ENCODE assay signal across 8 cellular contexts in genomic region chr17:46771601-46772012, GRCh38. TPM values are rescaled to one million over a fixed set of nuclear protein-coding genes. Genes with fewer than 3 reads are reported as not detected.
DNase-seq lines count a peak whose midpoint lies in the region; ATAC-seq, FAIRE-seq and TF ChIP-seq lines count a peak whose summit lies in the region.
"Had no signal": no experiment of that assay in that cellular context is flagged by ENCODE, and none has a peak within 500 bp of the region (broad histone marks: within the 10 kb centered on the region; RNA-seq: fewer than 3 reads in every experiment).

No MANE protein-coding gene starts in this region.

- H2AFZ ChIP-seq in astrocyte (ENCODE audit: low read depth, low read length) (peak overlapping the region; percentile 62), keratinocyte (ENCODE audit: control insufficient read depth, low read length) (no peak overlapping the region)

- H3K9ac ChIP-seq in astrocyte (ENCODE audit: low read length), result peak overlapping the region; percentile 72
- H3K9ac ChIP-seq in keratinocyte (ENCODE audit: control insufficient read depth, extremely low read depth, insufficient read depth, low read length), result peak overlapping the region; percentile 67

- no peaks in the 10 kb centered on the region for H3K9me1 ChIP-seq in keratinocyte (ENCODE audit: control insufficient read depth, extremely low read depth, insufficient read depth, low read length)

- no peak for TF ChIP-seq EP300 in Ishikawa (IDR thresholded peaks at IDR 0.05; ENCODE audit: borderline replicate concordance)

- H3K36me3 Mint-ChIP-seq in astrocyte (ENCODE audit: low read depth, unreplicated experiment) (peaks cover 4% of the 10 kb centered on the region), type B pancreatic cell (peaks cover 4% of the 10 kb centered on the region)

- H3K27me3 Mint-ChIP-seq in astrocyte (ENCODE audit: low read depth, unreplicated experiment), result peaks cover 7% of the 10 kb centered on the region
- H3K27me3 Mint-ChIP-seq in type B pancreatic cell, result no peaks in the 10 kb centered on the region

- peaks cover 3% of the 10 kb centered on the region for H3K9me3 Mint-ChIP-seq in astrocyte (ENCODE audit: unreplicated experiment)
- H3K9me3 Mint-ChIP-seq in type B pancreatic cell, result no peaks in the 10 kb centered on the region
- H3K9me3 Mint-ChIP-seq: T-helper 1 cell treated with Interleukin-12 subunit alpha and Interleukin-12 subunit beta and Interleukin-4 antibody, amounts not matched to agents 30 μg/mL and 1 μg/mL, for 36 hours had no signal

- H3K4me3 Mint-ChIP-seq in astrocyte (ENCODE audit: unreplicated experiment), result no peak overlapping the region
- peak overlapping the region; percentile 85 for H3K4me3 Mint-ChIP-seq in type B pancreatic cell

- no peak for TF ChIP-seq CTCF in astrocyte (IDR thresholded peaks at IDR 0.05; ENCODE audit: insufficient read depth, low read depth, low read length)
- TF ChIP-seq CTCF in keratinocyte (optimal IDR thresholded peaks at IDR 0.05 in 1 of 3, IDR thresholded peaks at IDR 0.05 in 1 of 3, conservative IDR thresholded peaks at IDR 0.05 in 1 of 3; ENCODE audit: extremely low read depth in 1 of 3, insufficient read depth in 2 of 3, low read length in 3 of 3), result no peak
- TF ChIP-seq CTCF in type B pancreatic cell (conservative IDR thresholded peaks at IDR 0.05), result no peak

- H3K27ac Mint-ChIP-seq in astrocyte (ENCODE audit: unreplicated experiment), result no peak overlapping the region
- no peak overlapping the region for H3K27ac Mint-ChIP-seq in type B pancreatic cell
- H3K27ac Mint-ChIP-seq: T-helper 1 cell treated with Interleukin-12 subunit alpha and Interleukin-12 subunit beta and Interleukin-4 antibody, amounts not matched to agents 30 μg/mL and 1 μg/mL, for 36 hours had no signal

- no peak for TF ChIP-seq RAD21 in Ishikawa (IDR thresholded peaks at IDR 0.05; ENCODE audit: low read depth)

- H3K9me3 ChIP-seq in astrocyte (ENCODE audit: insufficient read depth, low read depth, low read length) (no peaks in the 10 kb centered on the region), keratinocyte (ENCODE audit: control insufficient read depth, low read depth, low read length) (no peaks in the 10 kb centered on the region)

- no peak overlapping the region for H3K27ac ChIP-seq in astrocyte (ENCODE audit: low read depth, low read length)
- H3K27ac ChIP-seq in keratinocyte (ENCODE audit: control insufficient read depth, insufficient read depth, low read length), result no peak overlapping the region

- no peaks in the 10 kb centered on the region for H3K27me3 ChIP-seq in astrocyte (ENCODE audit: insufficient read depth, low read length)
- H3K27me3 ChIP-seq in keratinocyte (ENCODE audit: control insufficient read depth, extremely low read depth, insufficient read depth, low read length), result no peaks in the 10 kb centered on the region

- H4K20me1 ChIP-seq in astrocyte (ENCODE audit: insufficient read depth, low read length), result no peaks in the 10 kb centered on the region
- H4K20me1 ChIP-seq in keratinocyte (ENCODE audit: control insufficient read depth, extremely low read depth, insufficient read depth, low read length), result no peaks in the 10 kb centered on the region

- no peak for ATAC-seq in GM21447 (IDR thresholded peaks at IDR 0.05; ENCODE audit: unreplicated experiment)

- intact Hi-C loops in posterior vena cava (cut with DNase I), result no loop called here

- no peak for FAIRE-seq in astrocyte (lab: Jason Lieb, UNC)
- no peak for FAIRE-seq in keratinocyte (lab: Jason Lieb, UNC)

- H3K4me3 ChIP-seq in astrocyte (ENCODE audit: insufficient read depth, low read depth, low read length), result peak overlapping the region; percentile 48
- peak overlapping the region in 1 of 3 experiments; percentile 42 for H3K4me3 ChIP-seq in keratinocyte (ENCODE audit: control insufficient read depth in 2 of 3, extremely low read depth in 1 of 3, insufficient read depth in 2 of 3, low read depth in 1 of 3, low read length in 3 of 3)

- DNase-seq in GM03348 (ENCODE audit: low spot score), result peak; percentile 79
- no peak for DNase-seq in astrocyte (ENCODE audit: low read depth)
- DNase-seq in keratinocyte (ENCODE audit: low read depth, low spot score), result no peak
- DNase-seq in type B pancreatic cell (ENCODE audit: extremely low spot score, unreplicated experiment), result no peak
- DNase-seq in posterior vena cava (ENCODE audit: low spot score), result no peak

- H3K4me2 ChIP-seq in astrocyte (ENCODE audit: low read length) (peak overlapping the region; percentile 84), keratinocyte (ENCODE audit: control insufficient read depth, extremely low read depth, insufficient read depth, low read depth, low read length) (peak overlapping the region; percentile 80)

- H3K79me2 ChIP-seq in astrocyte (ENCODE audit: insufficient read depth, low read length), result no peaks in the 10 kb centered on the region
- H3K79me2 ChIP-seq in keratinocyte (ENCODE audit: control insufficient read depth, insufficient read depth, low read length), result no peaks in the 10 kb centered on the region

- H3K36me3 ChIP-seq in astrocyte (ENCODE audit: insufficient read depth, low read length) (no peaks in the 10 kb centered on the region), keratinocyte (ENCODE audit: control insufficient read depth in 2 of 2, extremely low read depth in 1 of 2, insufficient read depth in 2 of 2, low read length in 2 of 2) (no peaks in the 10 kb centered on the region)

- H3K4me1 Mint-ChIP-seq in astrocyte (ENCODE audit: low read depth, unreplicated experiment) (no peaks in the 10 kb centered on the region), type B pancreatic cell (ENCODE audit: unreplicated experiment) (peaks cover 9% of the 10 kb centered on the region)

- H3K4me1 ChIP-seq in astrocyte (ENCODE audit: insufficient read depth, low read length) (peaks cover 3% of the 10 kb centered on the region), keratinocyte (ENCODE audit: control insufficient read depth, extremely low read depth, insufficient read depth, low read length) (peaks cover 18% of the 10 kb centered on the region)

- dilution Hi-C loops in keratinocyte (cut with MboI; ENCODE audit: extremely low pct_ligation_motif_present, low sequenced_read_pairs), result no loop called here

TF ChIP-seq in Ishikawa, 13 proteins besides CTCF, POLR2A, EP300 and RAD21:
- TF ChIP-seq FOXM1 (IDR thresholded peaks at IDR 0.05; ENCODE audit: borderline replicate concordance, low read depth) (no peak), ZBTB7A (IDR thresholded peaks at IDR 0.05; ENCODE audit: low read depth) (peak; percentile 75), MAX (IDR thresholded peaks at IDR 0.05) (no peak), TEAD4 (IDR thresholded peaks at IDR 0.05) (no peak), TAF1 (IDR thresholded peaks at IDR 0.05; ENCODE audit: low read depth) (no peak), CEBPB (IDR thresholded peaks at IDR 0.05) (no peak), NFIC (IDR thresholded peaks at IDR 0.05) (no peak), YY1 (IDR thresholded peaks at IDR 0.05; ENCODE audit: low read depth) (no peak)

RNA-seq across cellular contexts. Expression of gene WNT3, which starts 46.9 kb away (rescaled TPM):
- total RNA-seq in astrocyte, result 2.4 TPM in 2 replicates
- polyA plus RNA-seq in keratinocyte, result 1.9 to 2.8 TPM (median 2.0 TPM) in 3 replicates
- polyA plus RNA-seq in keratinocyte (2011; ENCODE audit: low read depth), result 1.3 TPM
- polyA plus RNA-seq in keratinocyte (2011; cell fraction: cytosol; rRNA removed), result 1.1 and 1.2 TPM in 2 replicates
- polyA plus RNA-seq in keratinocyte (2011; cell fraction: nucleus; rRNA removed), result 4.5 and 5.3 TPM in 2 replicates
- 1.2 and 2.1 TPM in 2 replicates for polyA plus RNA-seq in keratinocyte (2012; ENCODE audit: low replicate concordance)
- 1.1 to 2.4 TPM (median 1.8 TPM) in 3 replicates for polyA minus RNA-seq in keratinocyte
- 1.2 TPM for polyA minus RNA-seq in keratinocyte (2011; cell fraction: cytosol; rRNA and poly(A)+ RNA removed)
- polyA minus RNA-seq in keratinocyte (2011; cell fraction: nucleus; rRNA and poly(A)+ RNA removed), result 1.2 and 2.2 TPM in 2 replicates
- 14.1 and 47.7 TPM in 2 replicates for total RNA-seq in type B pancreatic cell (ENCODE audit: low replicate concordance)
- under 1 TPM; 0.32 to 0.81 TPM for total RNA-seq in posterior vena cava
